In the genomic region with DNA sequence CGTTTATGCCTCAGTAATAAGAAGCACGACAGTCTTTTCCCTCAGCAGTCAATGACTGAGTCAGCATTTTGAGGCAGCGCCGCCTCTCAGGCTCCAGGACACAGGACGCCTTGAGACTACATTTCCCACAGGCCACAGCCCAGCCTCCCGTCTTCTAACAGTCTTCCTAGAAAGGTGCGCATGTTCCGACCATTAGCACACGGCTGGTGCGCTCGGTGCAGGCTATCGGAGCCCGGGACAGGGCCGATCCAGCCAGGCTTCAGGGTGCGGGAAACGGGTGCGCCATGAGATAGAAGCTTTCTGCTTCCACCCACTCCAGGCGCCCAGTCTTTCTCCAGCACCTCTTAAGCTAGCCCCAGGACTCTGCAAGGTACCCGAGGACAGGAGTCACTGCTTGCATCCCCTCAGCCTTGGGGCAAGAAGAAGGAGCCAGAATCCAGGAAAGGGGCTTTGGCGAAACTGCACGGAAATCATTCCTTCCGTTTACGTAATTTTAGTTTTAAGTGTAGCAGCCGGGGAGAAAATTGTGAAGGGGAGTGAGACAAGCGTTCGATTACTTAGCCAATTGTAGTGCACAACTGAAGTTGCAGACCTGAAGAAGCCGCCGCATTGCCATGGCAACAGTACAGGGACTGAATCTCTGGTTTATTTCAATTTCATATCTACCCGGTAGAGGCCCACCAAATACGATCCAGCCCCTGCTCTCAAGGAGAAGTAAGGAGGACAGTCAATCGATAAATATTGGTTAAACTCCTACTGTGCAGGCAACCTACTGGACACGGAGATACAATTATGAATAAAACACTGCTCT, we compare ENCODE assay signal across 8 cellular contexts. TPM values are rescaled to one million over a fixed set of nuclear protein-coding genes. Genes with fewer than 3 reads are reported as not detected.
DNase-seq lines count a peak whose midpoint lies in the region; ATAC-seq and TF ChIP-seq lines count a peak whose summit lies in the region.

No MANE protein-coding gene starts in this region.

- H3K9me3 Mint-ChIP-seq in CD8-positive, alpha-beta T cell, result no peaks in the 10 kb centered on the region
- no peaks in the 10 kb centered on the region for H3K9me3 Mint-ChIP-seq in activated CD4-positive, alpha-beta T cell treated with anti-CD3 and anti-CD28 coated beads for 36 hours (ENCODE audit: low read depth)

- H3K36me3 Mint-ChIP-seq in CD8-positive, alpha-beta T cell, result no peaks in the 10 kb centered on the region
- H3K36me3 Mint-ChIP-seq in activated CD4-positive, alpha-beta T cell treated with anti-CD3 and anti-CD28 coated beads for 36 hours (ENCODE audit: low read depth), result no peaks in the 10 kb centered on the region

- no peaks in the 10 kb centered on the region for H3K36me3 ChIP-seq in CD8-positive, alpha-beta T cell (ENCODE audit: insufficient read depth, low read length)
- no peaks in the 10 kb centered on the region for H3K36me3 ChIP-seq in skeletal muscle satellite cell (ENCODE audit: insufficient read depth, low read length)

- peaks cover 3% of the 10 kb centered on the region for H3K4me1 ChIP-seq in CD8-positive, alpha-beta T cell (ENCODE audit: insufficient read depth, low read length)
- H3K4me1 ChIP-seq in skeletal muscle satellite cell (ENCODE audit: control insufficient read depth, insufficient read depth, low read length), result no peaks in the 10 kb centered on the region

- H3K4me1 Mint-ChIP-seq in CD8-positive, alpha-beta T cell (ENCODE audit: low read depth), result peaks cover 11% of the 10 kb centered on the region
- H3K4me1 Mint-ChIP-seq in activated CD4-positive, alpha-beta T cell treated with anti-CD3 and anti-CD28 coated beads for 36 hours, result peaks cover 10% of the 10 kb centered on the region

- peak overlapping the region; percentile 56 for H3K4me3 ChIP-seq in CD8-positive, alpha-beta T cell (ENCODE audit: low read depth, low read length)
- peak overlapping the region; percentile 60 for H3K4me3 ChIP-seq in skeletal muscle satellite cell (ENCODE audit: low read length)

- H3K27ac Mint-ChIP-seq in CD8-positive, alpha-beta T cell, result no peak overlapping the region
- H3K27ac Mint-ChIP-seq in activated CD4-positive, alpha-beta T cell treated with anti-CD3 and anti-CD28 coated beads for 36 hours, result no peak overlapping the region

- H3K9me3 ChIP-seq in CD8-positive, alpha-beta T cell (ENCODE audit: low read length), result no peaks in the 10 kb centered on the region
- no peaks in the 10 kb centered on the region for H3K9me3 ChIP-seq in skeletal muscle satellite cell (replicated peaks; ENCODE audit: low read length)

- peak; percentile 83 for ATAC-seq in CD8-positive, alpha-beta T cell
- ATAC-seq in HG03139 (IDR thresholded peaks at IDR 0.05; ENCODE audit: unreplicated experiment), result peak; percentile 56
- peak; percentile 95 for ATAC-seq in activated CD4-positive, alpha-beta T cell treated with anti-CD3 and anti-CD28 coated beads for 36 hours
- no peak for ATAC-seq in HG03045 (IDR thresholded peaks at IDR 0.05; ENCODE audit: unreplicated experiment)

- DNase-seq in CD8-positive, alpha-beta T cell, result peak in 6 of 7 experiments; percentile 2 to 65 (median 38)
- DNase-seq in activated CD4-positive, alpha-beta T cell treated with anti-CD3 and anti-CD28 coated beads for 36 hours, result peak; percentile 76
- DNase-seq in islet precursor cell (peak; percentile 96), GOT3 (lab: John Stamatoyannopoulos, UW) (no peak)

- H3K27ac ChIP-seq in CD8-positive, alpha-beta T cell (ENCODE audit: low read depth, low read length), result no peak overlapping the region
- peak overlapping the region; percentile 25 for H3K27ac ChIP-seq in cingulate gyrus (ENCODE audit: low read depth, low read length)

- TF ChIP-seq CTCF in CD8-positive, alpha-beta T cell (IDR thresholded peaks at IDR 0.05), result no peak

- CTCF ChIA-PET in CD8-positive, alpha-beta T cell (lab: Charles Lee), result no interaction called here
- CTCF ChIA-PET in activated CD4-positive, alpha-beta T cell treated with anti-CD3 and anti-CD28 coated beads for 36 hours (lab: Charles Lee), result interaction anchor here (1.1 to 1.5 kb wide), 2 partner anchors 12 to 97 kb away, joined by 3 to 4 read pairs; no protein-coding TSS in a partner anchor

- peak overlapping the region; percentile 81 for H3K4me2 ChIP-seq in skeletal muscle satellite cell (ENCODE audit: low read length)

- peak overlapping the region; percentile 83 for H3K4me3 Mint-ChIP-seq in CD8-positive, alpha-beta T cell
- H3K4me3 Mint-ChIP-seq in activated CD4-positive, alpha-beta T cell treated with anti-CD3 and anti-CD28 coated beads for 36 hours, result peak overlapping the region; percentile 59

- peaks cover 8% of the 10 kb centered on the region for H3K27me3 Mint-ChIP-seq in CD8-positive, alpha-beta T cell (ENCODE audit: low read depth)
- peaks cover 8% of the 10 kb centered on the region for H3K27me3 Mint-ChIP-seq in activated CD4-positive, alpha-beta T cell treated with anti-CD3 and anti-CD28 coated beads for 36 hours

- no peaks in the 10 kb centered on the region for H3K27me3 ChIP-seq in CD8-positive, alpha-beta T cell (ENCODE audit: insufficient read depth, low read length)
- peaks cover 34% of the 10 kb centered on the region for H3K27me3 ChIP-seq in skeletal muscle satellite cell (ENCODE audit: control insufficient read depth, insufficient read depth, low read length)

- POLR2A ChIA-PET in CD8-positive, alpha-beta T cell (lab: Charles Lee), result no interaction called here
- POLR2A ChIA-PET in activated CD4-positive, alpha-beta T cell treated with anti-CD3 and anti-CD28 coated beads for 36 hours (lab: Charles Lee), result no interaction called here

- intact Hi-C loops in CD8-positive, alpha-beta T cell (cut with DNase I, micrococcal nuclease), result no loop called here
- intact Hi-C loops in activated CD4-positive, alpha-beta T cell treated with anti-CD3 and anti-CD28 coated beads for 36 hours (cut with DNase I, micrococcal nuclease), result no loop called here

- H3K9ac ChIP-seq in skeletal muscle satellite cell (ENCODE audit: low read depth, low read length), result no peak overlapping the region

RNA-seq across cellular contexts. Expression of a gene that starts 53.9 kb away (rescaled TPM):
- 10 to 100 TPM; 12.1 to 12.3 TPM for total RNA-seq in CD8-positive, alpha-beta T cell
- 1 to 10 TPM; 5.6 to 6.2 TPM for total RNA-seq in activated CD4-positive, alpha-beta T cell treated with anti-CD3 and anti-CD28 coated beads for 36 hours
- 3.1 and 9.4 TPM in 2 replicates for total RNA-seq in skeletal muscle satellite cell (2012; rRNA removed)
